8 cellular contexts compared by ENCODE assay signal in genomic region chr2:201220102-201220570, GRCh38. TPM values are rescaled to one million over a fixed set of nuclear protein-coding genes. Genes with fewer than 3 reads are reported as not detected.
A peak's percentile ranks its signal among the peaks of the same experiment; 100 is the strongest.
DNase-seq lines count a peak whose midpoint lies in the region; ATAC-seq and TF ChIP-seq lines count a peak whose summit lies in the region.

No MANE protein-coding gene starts in this region.

- no peaks in the 10 kb centered on the region for H3K27me3 ChIP-seq in KMS-11 (ENCODE audit: insufficient read depth, low read depth)

- peak overlapping the region; percentile 90 for H3K4me2 ChIP-seq in KMS-11

- H3K27me3 Mint-ChIP-seq in activated naive CD8-positive, alpha-beta T cell treated with anti-CD3 and anti-CD28 coated beads for 36 hours, result no peaks in the 10 kb centered on the region

- no peaks in the 10 kb centered on the region for H3K79me2 ChIP-seq in KMS-11 (ENCODE audit: insufficient read depth, low read depth)

- peaks cover 91% of the 10 kb centered on the region for H3K4me1 ChIP-seq in KMS-11 (ENCODE audit: low read depth, poor library complexity, severe bottlenecking)

- DNase-seq in CD1c-positive myeloid dendritic cell (ENCODE audit: extremely low spot score) (peak; percentile 26), medulla oblongata (ENCODE audit: extremely low spot score) (peak; percentile 38), NCI-H82 treated with DMSO at 0.1 percent for 48 hours (lab: John Stamatoyannopoulos, UW; ENCODE audit: unreplicated experiment) (no peak)
- DNase-seq in activated naive CD8-positive, alpha-beta T cell treated with anti-CD3 and anti-CD28 coated beads for 36 hours, result no peak

- peaks cover 32% of the 10 kb centered on the region for H3K36me3 Mint-ChIP-seq in activated naive CD8-positive, alpha-beta T cell treated with anti-CD3 and anti-CD28 coated beads for 36 hours

- H3K27ac ChIP-seq in KMS-11, result peak overlapping the region; percentile 66

- TF ChIP-seq CTCF in KMS-11 (conservative IDR thresholded peaks at IDR 0.05; ENCODE audit: low read depth, low read length), result no peak

- no peak overlapping the region for H2AFZ ChIP-seq in KMS-11 (ENCODE audit: low read depth)

- no peak overlapping the region for H3K9ac ChIP-seq in KMS-11

- H3K4me3 Mint-ChIP-seq in activated naive CD8-positive, alpha-beta T cell treated with anti-CD3 and anti-CD28 coated beads for 36 hours, result no peak overlapping the region

- no peaks in the 10 kb centered on the region; the same call in 1 of the 2 replicates for H3K36me3 ChIP-seq in KMS-11 (ENCODE audit: insufficient read depth)

- H3K9me3 Mint-ChIP-seq in activated naive CD8-positive, alpha-beta T cell treated with anti-CD3 and anti-CD28 coated beads for 36 hours, result no peaks in the 10 kb centered on the region

- peaks cover 57% of the 10 kb centered on the region for H3K4me1 Mint-ChIP-seq in activated naive CD8-positive, alpha-beta T cell treated with anti-CD3 and anti-CD28 coated beads for 36 hours

- no peak overlapping the region for H3K4me3 ChIP-seq in KMS-11 (IDR thresholded peaks at IDR 0.05; ENCODE audit: insufficient read depth, low read depth, low read length)

- ATAC-seq in HG03196 (IDR thresholded peaks at IDR 0.05; ENCODE audit: unreplicated experiment) (no peak), GM19397 (IDR thresholded peaks at IDR 0.05; ENCODE audit: unreplicated experiment) (no peak), HG03108 (IDR thresholded peaks at IDR 0.05; ENCODE audit: unreplicated experiment) (no peak)

- no peaks in the 10 kb centered on the region for H4K20me1 ChIP-seq in KMS-11 (ENCODE audit: insufficient read depth)

- peak overlapping the region; percentile 59 for H3K27ac Mint-ChIP-seq in activated naive CD8-positive, alpha-beta T cell treated with anti-CD3 and anti-CD28 coated beads for 36 hours

RNA-seq across cellular contexts. Expression of gene CASP10, which starts 37.2 kb away (rescaled TPM):
- total RNA-seq in activated naive CD8-positive, alpha-beta T cell treated with anti-CD3 and anti-CD28 coated beads for 36 hours, result 10 to 100 TPM; 25.5 to 26.5 TPM

RNA-seq across cellular contexts. Expression of gene CASP8, which starts 40.2 kb away (rescaled TPM):
- 10 to 100 TPM; 36.2 to 37.9 TPM for total RNA-seq in activated naive CD8-positive, alpha-beta T cell treated with anti-CD3 and anti-CD28 coated beads for 36 hours

Comparison
In these comparisons a context has a peak if more than half of its experiments do, and no peak if none do; other contexts are left out.
1. DNase-seq: peak in CD1c-positive myeloid dendritic cell (single experiment) and medulla oblongata (single experiment); none in activated naive CD8-positive, alpha-beta T cell treated with anti-CD3 and anti-CD28 coated beads for 36 hours (single experiment) and NCI-H82 treated with DMSO at 0.1 percent for 48 hours (single experiment).